Comparison of ENCODE assay signal across 19 cellular contexts in genomic region chr10:104038537-104038936, GRCh38. TPM values are rescaled to one million over a fixed set of nuclear protein-coding genes. Genes with fewer than 3 reads are reported as not detected.
DNase-seq lines count a peak whose midpoint lies in the region; ATAC-seq and TF ChIP-seq lines count a peak whose summit lies in the region.
"Had no signal": no experiment of that assay in that cellular context is flagged by ENCODE, and none has a peak within 500 bp of the region (broad histone marks: within the 10 kb centered on the region; RNA-seq: fewer than 3 reads in every experiment).

No MANE protein-coding gene starts in this region.

- no peaks in the 10 kb centered on the region for H3K4me1 Mint-ChIP-seq in activated CD4-positive, alpha-beta T cell treated with anti-CD3 and anti-CD28 coated beads, Interleukin-2, amount 10 ng/mL, durations not matched to agents 7 days and 5 days
- peaks cover 12% of the 10 kb centered on the region for H3K4me1 Mint-ChIP-seq in nephron progenitor cell
- peaks cover 2% of the 10 kb centered on the region for H3K4me1 Mint-ChIP-seq in stimulated activated naive CD8-positive, alpha-beta T cell treated with anti-CD3 and anti-CD28 coated beads, Interleukin-15, amount 100 ng/mL, for 72 hours
- H3K4me1 Mint-ChIP-seq: CD14-positive monocyte had no signal

- no peak for ATAC-seq in left cardiac atrium
- no peak for ATAC-seq in GM19328 (IDR thresholded peaks at IDR 0.05; ENCODE audit: unreplicated experiment)
- ATAC-seq in stimulated activated naive CD8-positive, alpha-beta T cell treated with anti-CD3 and anti-CD28 coated beads, Interleukin-15, amount 100 ng/mL, for 72 hours: no peak
- ATAC-seq: A549 had no signal

- no peaks in the 10 kb centered on the region for H3K36me3 ChIP-seq in right atrium auricular region
- H3K36me3 ChIP-seq: BLaER1, HAP-1 had no signal

- no peaks in the 10 kb centered on the region for H3K27me3 ChIP-seq in right atrium auricular region
- H3K27me3 ChIP-seq: BLaER1 had no signal

- H3K27ac Mint-ChIP-seq in activated CD4-positive, alpha-beta T cell treated with anti-CD3 and anti-CD28 coated beads, Interleukin-2, amount 10 ng/mL, durations not matched to agents 7 days and 5 days: no peak overlapping the region
- peak overlapping the region; percentile 26 for H3K27ac Mint-ChIP-seq in nephron progenitor cell
- no peak overlapping the region for H3K27ac Mint-ChIP-seq in stimulated activated naive CD8-positive, alpha-beta T cell treated with anti-CD3 and anti-CD28 coated beads, Interleukin-15, amount 100 ng/mL, for 72 hours
- H3K27ac Mint-ChIP-seq: CD4-positive, alpha-beta memory T cell had no signal

- no peaks in the 10 kb centered on the region for H3K27me3 Mint-ChIP-seq in activated CD4-positive, alpha-beta T cell treated with anti-CD3 and anti-CD28 coated beads, Interleukin-2, amount 10 ng/mL, durations not matched to agents 7 days and 5 days
- H3K27me3 Mint-ChIP-seq in nephron progenitor cell (ENCODE audit: low read depth, poor library complexity): peaks cover 12% of the 10 kb centered on the region
- H3K27me3 Mint-ChIP-seq in stimulated activated naive CD8-positive, alpha-beta T cell treated with anti-CD3 and anti-CD28 coated beads, Interleukin-15, amount 100 ng/mL, for 72 hours: no peaks in the 10 kb centered on the region
- H3K27me3 Mint-ChIP-seq: CD4-positive, alpha-beta memory T cell had no signal

- DNase-seq in activated CD4-positive, alpha-beta T cell treated with anti-CD3 and anti-CD28 coated beads, Interleukin-2, amount 10 ng/mL, durations not matched to agents 7 days and 5 days: peak; percentile 3
- DNase-seq in activated CD4-positive, alpha-beta T cell treated with anti-CD3 and anti-CD28 coated beads, Interleukin-2, amount 50 U/mL, for 4 hours: no peak
- DNase-seq in right atrium auricular region (ENCODE audit: low spot score) (peak; percentile 46), left cardiac atrium (no peak), nephron progenitor cell (no peak)
- no peak for DNase-seq in stimulated activated CD4-positive, alpha-beta T cell treated with anti-CD3 and anti-CD28 coated beads, Interleukin-15, amount 100 ng/mL, for 24 hours
- DNase-seq in stimulated activated naive CD8-positive, alpha-beta T cell treated with anti-CD3 and anti-CD28 coated beads, Interleukin-15, amount 100 ng/mL, for 72 hours: no peak
- DNase-seq: CD4-positive, alpha-beta memory T cell; DMS153; DMS79; GDM1; GM23248 had no signal

- TF ChIP-seq CTCF in right atrium auricular region (IDR thresholded peaks at IDR 0.05): no peak
- TF ChIP-seq CTCF in nephron progenitor cell (IDR thresholded peaks at IDR 0.05): no peak

- no peaks in the 10 kb centered on the region for H3K4me1 ChIP-seq in right atrium auricular region
- H3K4me1 ChIP-seq: A549, HAP-1 had no signal

- POLR2A ChIA-PET in activated CD4-positive, alpha-beta T cell treated with anti-CD3 and anti-CD28 coated beads, Interleukin-2, amount 10 ng/mL, durations not matched to agents 7 days and 5 days (lab: Charles Lee): no interaction called here

- no peaks in the 10 kb centered on the region for H3K36me3 Mint-ChIP-seq in activated CD4-positive, alpha-beta T cell treated with anti-CD3 and anti-CD28 coated beads, Interleukin-2, amount 10 ng/mL, durations not matched to agents 7 days and 5 days (ENCODE audit: low read depth)
- no peaks in the 10 kb centered on the region for H3K36me3 Mint-ChIP-seq in nephron progenitor cell (ENCODE audit: low read depth)
- H3K36me3 Mint-ChIP-seq: CD14-positive monocyte; CD4-positive, alpha-beta memory T cell had no signal

- CTCF ChIA-PET in activated CD4-positive, alpha-beta T cell treated with anti-CD3 and anti-CD28 coated beads, Interleukin-2, amount 10 ng/mL, durations not matched to agents 7 days and 5 days (lab: Charles Lee): interaction anchor here (1.4 kb wide), 1 partner anchor 21 kb away, joined by 6 read pairs; no protein-coding TSS in a partner anchor

- H3K9me3 ChIP-seq in right atrium auricular region: no peaks in the 10 kb centered on the region
- H3K9me3 ChIP-seq: A549, BLaER1, HAP-1 had no signal

- no peak overlapping the region for H3K27ac ChIP-seq in right atrium auricular region
- H3K27ac ChIP-seq: 22Rv1, A549, BLaER1, GM23248 had no signal

- no peak overlapping the region for H3K4me3 ChIP-seq in right atrium auricular region
- H3K4me3 ChIP-seq: A549, BLaER1, GM23248, HAP-1 had no signal

- H3K9me3 Mint-ChIP-seq in activated CD4-positive, alpha-beta T cell treated with anti-CD3 and anti-CD28 coated beads, Interleukin-2, amount 10 ng/mL, durations not matched to agents 7 days and 5 days: no peaks in the 10 kb centered on the region
- H3K9me3 Mint-ChIP-seq in nephron progenitor cell: no peaks in the 10 kb centered on the region
- no peaks in the 10 kb centered on the region for H3K9me3 Mint-ChIP-seq in stimulated activated naive CD8-positive, alpha-beta T cell treated with anti-CD3 and anti-CD28 coated beads, Interleukin-15, amount 100 ng/mL, for 72 hours
- H3K9me3 Mint-ChIP-seq: CD14-positive monocyte had no signal

- H3K4me3 Mint-ChIP-seq in activated CD4-positive, alpha-beta T cell treated with anti-CD3 and anti-CD28 coated beads, Interleukin-2, amount 10 ng/mL, durations not matched to agents 7 days and 5 days: no peak overlapping the region
- H3K4me3 Mint-ChIP-seq in nephron progenitor cell: no peak overlapping the region
- no peak overlapping the region for H3K4me3 Mint-ChIP-seq in stimulated activated naive CD8-positive, alpha-beta T cell treated with anti-CD3 and anti-CD28 coated beads, Interleukin-15, amount 100 ng/mL, for 72 hours
- H3K4me3 Mint-ChIP-seq: CD14-positive monocyte; CD4-positive, alpha-beta memory T cell had no signal

- intact Hi-C loops in left cardiac atrium (cut with DNase I): no loop called here

RNA-seq across cellular contexts. Expression of gene COL17A1, which starts 47.1 kb away (rescaled TPM):
- not detected for total RNA-seq in activated CD4-positive, alpha-beta T cell treated with anti-CD3 and anti-CD28 coated beads, Interleukin-2, amount 10 ng/mL, durations not matched to agents 7 days and 5 days
- 1 to 10 TPM in 1 of 2 donors, under 1 TPM in 1; 0.26 to 6.2 TPM for total RNA-seq in right atrium auricular region
- total RNA-seq in left cardiac atrium: under 1 TPM; 0.29 to 0.55 TPM
- total RNA-seq: CD4-positive, alpha-beta memory T cell; GM23248; H4 had no signal

Comparison
In these comparisons a context has a peak if more than half of its experiments do, and no peak if none do; other contexts are left out.
1. DNase-seq: peak in activated CD4-positive, alpha-beta T cell treated with anti-CD3 and anti-CD28 coated beads, Interleukin-2, amount 10 ng/mL, durations not matched to agents 7 days and 5 days (single experiment) and right atrium auricular region (single experiment); none in activated CD4-positive, alpha-beta T cell treated with anti-CD3 and anti-CD28 coated beads, Interleukin-2, amount 50 U/mL, for 4 hours (0 of 2), left cardiac atrium (single experiment), nephron progenitor cell (single experiment), stimulated activated CD4-positive, alpha-beta T cell treated with anti-CD3 and anti-CD28 coated beads, Interleukin-15, amount 100 ng/mL, for 24 hours (single experiment) and stimulated activated naive CD8-positive, alpha-beta T cell treated with anti-CD3 and anti-CD28 coated beads, Interleukin-15, amount 100 ng/mL, for 72 hours (0 of 2).